Comparison of ENCODE assay signal across 13 cellular contexts in genomic region chr13:99467764-99468163, GRCh38. TPM values are rescaled to one million over a fixed set of nuclear protein-coding genes. Genes with fewer than 3 reads are reported as not detected.
DNase-seq lines count a peak whose midpoint lies in the region; ATAC-seq, FAIRE-seq and TF ChIP-seq lines count a peak whose summit lies in the region.
"Had no signal": no experiment of that assay in that cellular context is flagged by ENCODE, and none has a peak within 500 bp of the region (broad histone marks: within the 10 kb centered on the region; RNA-seq: fewer than 3 reads in every experiment).

No MANE protein-coding gene starts in this region.

- H3K27me3 ChIP-seq in IMR-90 (ENCODE audit: control insufficient read depth, insufficient read depth, low read length) (peaks cover 6% of the 10 kb centered on the region), body of pancreas (no peaks in the 10 kb centered on the region), keratinocyte (ENCODE audit: control insufficient read depth, extremely low read depth, insufficient read depth, low read length) (no peaks in the 10 kb centered on the region)
- H3K27me3 ChIP-seq: right lobe of liver had no signal

- H3K4me2 ChIP-seq in IMR-90 (ENCODE audit: low read depth, low read length), result no peak overlapping the region
- no peak overlapping the region for H3K4me2 ChIP-seq in keratinocyte (ENCODE audit: control insufficient read depth, extremely low read depth, insufficient read depth, low read depth, low read length)

- ATAC-seq in IMR-90 (ENCODE audit: low read depth), result peak; percentile 78
- peak; percentile 87 for ATAC-seq in body of pancreas
- no peak for ATAC-seq in HG03280 (IDR thresholded peaks at IDR 0.05; ENCODE audit: unreplicated experiment)
- ATAC-seq in GM19351 (IDR thresholded peaks at IDR 0.05; ENCODE audit: unreplicated experiment), result no peak

- H4K91ac ChIP-seq in IMR-90 (ENCODE audit: insufficient read depth, low read depth, low read length), result no peak overlapping the region

- no CpG with 5 or more reads among the region's 4 CpGs for WGBS in IMR-90 (ENCODE audit: extremely low coverage in 2 of 2, insufficient read length in 1 of 2), 2 experiments
- WGBS in body of pancreas, 2 donors, result 20 to 21% methylated on average over 4 of the region's 4 CpGs

- H3K9ac ChIP-seq in IMR-90 (ENCODE audit: low read depth, low read length) (no peak overlapping the region), keratinocyte (ENCODE audit: control insufficient read depth, extremely low read depth, insufficient read depth, low read length) (no peak overlapping the region)

- H3K18ac ChIP-seq in IMR-90 (ENCODE audit: low read depth, low read length), result no peak overlapping the region

- no peak overlapping the region for H2AK5ac ChIP-seq in IMR-90 (ENCODE audit: low read depth, low read length)

- no peaks in the 10 kb centered on the region for H3K79me2 ChIP-seq in keratinocyte (ENCODE audit: control insufficient read depth, insufficient read depth, low read length)

- POLR2A ChIA-PET in IMR-90 (lab: Charles Lee; ENCODE audit: unreplicated experiment), result no interaction called here

- no peak overlapping the region for H2BK20ac ChIP-seq in IMR-90 (ENCODE audit: low read depth, low read length)

- no peak for TF ChIP-seq POLR2A in IMR-90 (IDR thresholded peaks at IDR 0.05; ENCODE audit: low read depth, low read length)
- no peak for TF ChIP-seq POLR2A in body of pancreas (IDR thresholded peaks at IDR 0.05)

- CTCF ChIA-PET in IMR-90 (lab: Yijun Ruan, JAX), result interaction anchor here (0.6 kb wide), 2 partner anchors 8 to 839 kb away, joined by 3 read pairs; no protein-coding TSS in a partner anchor

- peak; percentile 9 for FAIRE-seq in keratinocyte (lab: Jason Lieb, UNC)

- no peak overlapping the region for H2AK9ac ChIP-seq in IMR-90 (replicated peaks; ENCODE audit: low read depth, low read length, poor library complexity)

- H3K36me3 ChIP-seq in IMR-90 (ENCODE audit: control insufficient read depth, insufficient read depth, low read length) (no peaks in the 10 kb centered on the region), body of pancreas (replicated peaks in 1 of 2; ENCODE audit: insufficient read depth in 1 of 2, low read depth in 2 of 2) (no peaks in the 10 kb centered on the region), keratinocyte (ENCODE audit: control insufficient read depth in 2 of 2, extremely low read depth in 1 of 2, insufficient read depth in 2 of 2, low read length in 2 of 2) (no peaks in the 10 kb centered on the region)
- H3K36me3 ChIP-seq: left ventricle myocardium inferior, right lobe of liver had no signal

- DNase-seq in AG20443 (ENCODE audit: low spot score) (peak; percentile 51), IMR-90 (peak; percentile 77), body of pancreas (peak in 2 of 4 donors; percentile 23 to 24), keratinocyte (ENCODE audit: low read depth, low spot score) (no peak)
- DNase-seq in stimulated activated naive CD4-positive, alpha-beta T cell (lab: John Stamatoyannopoulos, UW), result no peak
- no peak for DNase-seq in central memory CD4-positive, alpha-beta T cell
- DNase-seq: glutamatergic neuron, left ventricle myocardium inferior, NCI-H1436, right lobe of liver had no signal

- 0 out of 2 replicates have a peak, but pooled peaks cover 4% of the 10 kb centered on the region for H3K9me1 ChIP-seq in IMR-90 (ENCODE audit: insufficient read depth, low read length)
- no peaks in the 10 kb centered on the region for H3K9me1 ChIP-seq in keratinocyte (ENCODE audit: control insufficient read depth, extremely low read depth, insufficient read depth, low read length)

- H3K23ac ChIP-seq in IMR-90 (ENCODE audit: low read depth, low read length), result no peak overlapping the region

- H3K79me1 ChIP-seq in IMR-90 (ENCODE audit: low read depth in 1 of 2, low read length in 2 of 2), result no peaks in the 10 kb centered on the region

- in situ Hi-C loops in IMR-90 (cut with MboI; ENCODE audit: low sequenced_read_pairs), result no loop called here

- intact Hi-C loops in IMR-90 (cut with micrococcal nuclease), result no loop called here
- intact Hi-C loops in body of pancreas (cut with DNase I), result no loop called here

- dilution Hi-C loops in IMR-90 (cut with HindIII; ENCODE audit: low sequenced_read_pairs, unreplicated experiment) (no loop called here), keratinocyte (cut with MboI; ENCODE audit: extremely low pct_ligation_motif_present, low sequenced_read_pairs) (no loop called here)

- no peak overlapping the region for H4K5ac ChIP-seq in IMR-90 (ENCODE audit: low read depth, low read length)

- no TSS peak for BruUV-seq in IMR-90 (replicated peaks; lab: Mats Ljungman, UMichigan)

- no peak overlapping the region for H2BK5ac ChIP-seq in IMR-90 (ENCODE audit: low read depth, low read length, poor library complexity, severe bottlenecking)

- H3K4me3 ChIP-seq in IMR-90 (ENCODE audit: insufficient read depth, low read depth, low read length) (no peak overlapping the region), body of pancreas (no peak overlapping the region), keratinocyte (ENCODE audit: control insufficient read depth in 2 of 3, extremely low read depth in 1 of 3, insufficient read depth in 2 of 3, low read depth in 1 of 3, low read length in 3 of 3) (no peak overlapping the region)
- H3K4me3 ChIP-seq: left ventricle myocardium inferior, right lobe of liver, SK-N-MC had no signal

- H2BK15ac ChIP-seq in IMR-90 (ENCODE audit: low read depth, low read length), result no peak overlapping the region

- H3K27ac ChIP-seq in IMR-90 (ENCODE audit: insufficient read depth, low read length) (no peak overlapping the region), body of pancreas (peak overlapping the region in 1 of 4 donors; percentile 41), keratinocyte (ENCODE audit: control insufficient read depth, insufficient read depth, low read length) (no peak overlapping the region)
- H3K27ac ChIP-seq: left ventricle myocardium inferior, right lobe of liver, SK-N-MC had no signal

- H2BK120ac ChIP-seq in IMR-90 (ENCODE audit: low read depth, low read length), result no peak overlapping the region

- H2AFZ ChIP-seq in IMR-90 (replicated peaks; ENCODE audit: low read length, poor library complexity) (no peak overlapping the region), keratinocyte (ENCODE audit: control insufficient read depth, low read length) (no peak overlapping the region)

- H3K14ac ChIP-seq in IMR-90 (replicated peaks; ENCODE audit: low read depth, low read length), result no peak overlapping the region

- no peak overlapping the region for H4K8ac ChIP-seq in IMR-90 (ENCODE audit: low read depth in 2 of 2, low read length in 2 of 2)

- H3K4me1 ChIP-seq in IMR-90 (ENCODE audit: control insufficient read depth, insufficient read depth, low read length) (peaks cover 9% of the 10 kb centered on the region), body of pancreas (peaks cover 14% of the 10 kb centered on the region), keratinocyte (ENCODE audit: control insufficient read depth, extremely low read depth, insufficient read depth, low read length) (no peaks in the 10 kb centered on the region)
- H3K4me1 ChIP-seq: left ventricle myocardium inferior, right lobe of liver had no signal

- no peaks in the 10 kb centered on the region for H4K20me1 ChIP-seq in IMR-90 (ENCODE audit: insufficient read depth, low read length)
- H4K20me1 ChIP-seq in keratinocyte (ENCODE audit: control insufficient read depth, extremely low read depth, insufficient read depth, low read length), result no peaks in the 10 kb centered on the region

- no peak for TF ChIP-seq CTCF in IMR-90 (conservative IDR thresholded peaks at IDR 0.05; ENCODE audit: low read depth, low read length)
- no peak for TF ChIP-seq CTCF in body of pancreas (IDR thresholded peaks at IDR 0.05)
- TF ChIP-seq CTCF in keratinocyte (optimal IDR thresholded peaks at IDR 0.05 in 1 of 3, IDR thresholded peaks at IDR 0.05 in 1 of 3, conservative IDR thresholded peaks at IDR 0.05 in 1 of 3; ENCODE audit: extremely low read depth in 1 of 3, insufficient read depth in 2 of 3, low read length in 3 of 3), result no peak

- no peak overlapping the region for H3K56ac ChIP-seq in IMR-90 (ENCODE audit: extremely low read depth, insufficient read depth, low read length)

- H3K9me3 ChIP-seq in IMR-90 (ENCODE audit: control insufficient read depth, insufficient read depth, low read length) (no peaks in the 10 kb centered on the region), body of pancreas (no peaks in the 10 kb centered on the region), keratinocyte (ENCODE audit: control insufficient read depth, low read depth, low read length) (no peaks in the 10 kb centered on the region)
- H3K9me3 ChIP-seq: left ventricle myocardium inferior, right lobe of liver had no signal

- H3K4ac ChIP-seq in IMR-90 (ENCODE audit: low read depth, low read length), result no peak overlapping the region

- TF ChIP-seq RAD21 in IMR-90 (IDR thresholded peaks at IDR 0.05; ENCODE audit: low read length), result no peak

TF ChIP-seq in IMR-90, 13 proteins besides CTCF, POLR2A, EP300 and RAD21:
- no peak for TF ChIP-seq FOS (IDR thresholded peaks at IDR 0.05; ENCODE audit: low read depth, low read length)
- TF ChIP-seq MAFK (IDR thresholded peaks at IDR 0.05; ENCODE audit: low read depth, low read length), result no peak
- TF ChIP-seq ELK1 (IDR thresholded peaks at IDR 0.05; ENCODE audit: borderline replicate concordance, low read depth, low read length), result no peak
- TF ChIP-seq RFX5 (IDR thresholded peaks at IDR 0.05; ENCODE audit: low read depth, low read length), result no peak

RNA-seq across cellular contexts. Expression of gene TM9SF2, which starts 33.5 kb away (rescaled TPM):
- total RNA-seq in IMR-90 (2012; rRNA removed) (85.5 and 137 TPM in 2 replicates), body of pancreas (10 to 100 TPM; 49.8 to 63.6 TPM)
- polyA plus RNA-seq in IMR-90 (2012; rRNA removed) (36.0 and 46.1 TPM in 2 replicates), keratinocyte (96.5 to 134 TPM (median 102 TPM) in 3 replicates)
- 10.6 and 11.0 TPM in 2 replicates for polyA plus RNA-seq in IMR-90 (2012; cell fraction: cytosol; rRNA removed)
- 4.7 and 25.7 TPM in 2 replicates for polyA plus RNA-seq in IMR-90 (2012; cell fraction: nucleus; rRNA removed; ENCODE audit: low replicate concordance)
- polyA plus RNA-seq in keratinocyte (2011; ENCODE audit: low read depth), result 149 TPM
- polyA plus RNA-seq in keratinocyte (2011; cell fraction: cytosol; rRNA removed), result 39.7 and 80.6 TPM in 2 replicates
- polyA plus RNA-seq in keratinocyte (2011; cell fraction: nucleus; rRNA removed), result 141 and 213 TPM in 2 replicates
- 62.0 and 78.9 TPM in 2 replicates for polyA plus RNA-seq in keratinocyte (2012; ENCODE audit: low replicate concordance)
- polyA minus RNA-seq in keratinocyte, result 35.7 to 154 TPM (median 114 TPM) in 3 replicates
- polyA minus RNA-seq in keratinocyte (2011; cell fraction: cytosol; rRNA and poly(A)+ RNA removed), result 109 TPM
- 148 and 216 TPM in 2 replicates for polyA minus RNA-seq in keratinocyte (2011; cell fraction: nucleus; rRNA and poly(A)+ RNA removed)

Comparison
In these comparisons a context has a peak if more than half of its experiments do, and no peak if none do; other contexts are left out.
1. DNase-seq: peak in AG20443 (single experiment) and IMR-90 (single experiment); none in keratinocyte (single experiment), stimulated activated naive CD4-positive, alpha-beta T cell (0 of 6) and central memory CD4-positive, alpha-beta T cell (single experiment).
2. ATAC-seq: peak in IMR-90 (single experiment) and body of pancreas (single experiment); none in HG03280 (single experiment) and GM19351 (single experiment).